8 cellular contexts compared by ENCODE assay signal in genomic region chr1:23370744-23371710, GRCh38. TPM values are rescaled to one million over a fixed set of nuclear protein-coding genes. Genes with fewer than 3 reads are reported as not detected.
DNase-seq lines count a peak whose midpoint lies in the region; ATAC-seq and TF ChIP-seq lines count a peak whose summit lies in the region.

No MANE protein-coding gene starts in this region.

- no peak for TF ChIP-seq EP300 in sigmoid colon (IDR thresholded peaks at IDR 0.05)

- H3K4me1 ChIP-seq in H9 (ENCODE audit: insufficient read depth, low read length) (no peaks in the 10 kb centered on the region; the same call in 1 of the 2 replicates), RWPE2 (ENCODE audit: insufficient read depth, poor library complexity, severe bottlenecking) (peaks cover 20% of the 10 kb centered on the region), sigmoid colon (peaks cover 0 to 53% (median 44%) of the 10 kb centered on the region in 4 donors)

- H3K79me2 ChIP-seq in H9 (ENCODE audit: insufficient read depth, low read length), result no peaks in the 10 kb centered on the region

- CTCF ChIA-PET in GM10248 (lab: Yijun Ruan, JAX), result interaction anchor here (1.2 kb wide), 1 partner anchor 14 kb away, joined by 3 read pairs; no protein-coding TSS in a partner anchor

- H2BK12ac ChIP-seq in H9 (ENCODE audit: insufficient read length, low read depth, low read length), result no peak overlapping the region

- H3K9ac ChIP-seq in H9 (ENCODE audit: extremely low read depth, insufficient read length, low read length), result no peak overlapping the region

- H2BK120ac ChIP-seq in H9 (ENCODE audit: low read depth, low read length, poor library complexity, severe bottlenecking), result no peak overlapping the region

- peaks cover 24% of the 10 kb centered on the region for H3K27me3 Mint-ChIP-seq in H9 (ENCODE audit: low read depth)

- H3K4me1 Mint-ChIP-seq in H9, result peaks cover 32 to 40% of the 10 kb centered on the region in 2 experiments

- H3K4me3 Mint-ChIP-seq in H9, result peak overlapping the region in 1 of 2 experiments; percentile 47; a peak in 2 of 5 replicates

- H2BK20ac ChIP-seq in H9 (ENCODE audit: low read depth, low read length, poor library complexity, severe bottlenecking), result no peak overlapping the region

- no peak overlapping the region for H3K27ac Mint-ChIP-seq in H9
- H3K27ac Mint-ChIP-seq in activated naive CD4-positive, alpha-beta T cell treated with anti-CD3 and anti-CD28 coated beads, Interleukin-2, amount 50 U/mL, for 72 hours, result no peak overlapping the region

- no peaks in the 10 kb centered on the region for H3K9me3 ChIP-seq in H9 (ENCODE audit: control insufficient read depth, low read depth, low read length)
- no peaks in the 10 kb centered on the region for H3K9me3 ChIP-seq in RWPE2 (ENCODE audit: severe bottlenecking)
- H3K9me3 ChIP-seq in sigmoid colon, result no peaks in the 10 kb centered on the region

- H3K23ac ChIP-seq in H9 (ENCODE audit: insufficient read length, low read depth, low read length), result no peak overlapping the region

- peaks cover 6% of the 10 kb centered on the region for H3K36me3 ChIP-seq in RWPE2 (ENCODE audit: low read depth)
- H3K36me3 ChIP-seq in sigmoid colon, result peaks cover 0 to 9% (median 2%) of the 10 kb centered on the region in 4 donors

- H3K4me3 ChIP-seq in RWPE2 (ENCODE audit: severe bottlenecking), result no peak overlapping the region
- peak overlapping the region; percentile 98 for H3K4me3 ChIP-seq in fibroblast of the aortic adventitia (ENCODE audit: low read depth, low read length)
- H3K4me3 ChIP-seq in sigmoid colon, result peak overlapping the region in 2 of 4 donors; percentile 81 to 91

- H3K4ac ChIP-seq in H9 (ENCODE audit: low read depth, low read length), result no peak overlapping the region

- peaks cover 72% of the 10 kb centered on the region for H3K27me3 ChIP-seq in H9 (ENCODE audit: insufficient read depth, low read length)
- H3K27me3 ChIP-seq in RWPE2 (ENCODE audit: insufficient read depth, poor library complexity, severe bottlenecking), result no peaks in the 10 kb centered on the region
- H3K27me3 ChIP-seq in sigmoid colon, result no peaks in the 10 kb centered on the region

- no peak overlapping the region for H2AK5ac ChIP-seq in H9 (ENCODE audit: insufficient read length, low read length)

- no peak overlapping the region for H2BK5ac ChIP-seq in H9 (ENCODE audit: insufficient read length, low read length)

- H3K14ac ChIP-seq in H9 (ENCODE audit: insufficient read depth, low read length), result no peak overlapping the region

- H3T11ph ChIP-seq in H9 (ENCODE audit: low read length), result no peak overlapping the region

- no peak overlapping the region for H4K91ac ChIP-seq in H9 (ENCODE audit: insufficient read length, low read depth, low read length)

- peaks cover 8 to 12% of the 10 kb centered on the region in 2 experiments; a peak in 3 of 5 replicates for H3K9me3 Mint-ChIP-seq in H9
- H3K9me3 Mint-ChIP-seq in activated naive CD4-positive, alpha-beta T cell treated with anti-CD3 and anti-CD28 coated beads, Interleukin-2, amount 50 U/mL, for 72 hours, result no peaks in the 10 kb centered on the region

- H3K27ac ChIP-seq in H9 (ENCODE audit: insufficient read length, low read depth, low read length), result no peak overlapping the region
- peak overlapping the region; percentile 81 for H3K27ac ChIP-seq in RWPE2 (ENCODE audit: poor library complexity, severe bottlenecking)
- H3K27ac ChIP-seq in sigmoid colon, result peak overlapping the region; percentile 97 to 99 (median 98)

- no peak for TF ChIP-seq POLR2A in sigmoid colon (IDR thresholded peaks at IDR 0.05)

- TF ChIP-seq CTCF in H9 (conservative IDR thresholded peaks at IDR 0.05) (peak; percentile 56), RWPE2 (IDR thresholded peaks at IDR 0.05; ENCODE audit: poor library complexity, severe bottlenecking) (no peak), fibroblast of the aortic adventitia (IDR thresholded peaks at IDR 0.05; ENCODE audit: insufficient read depth, low read length) (no peak), sigmoid colon (IDR thresholded peaks at IDR 0.05) (no peak), GM10248 (IDR thresholded peaks at IDR 0.05; ENCODE audit: control extremely low read depth, extremely low read depth, low read depth, missing control alignments) (no peak)

- ATAC-seq in RWPE2 (ENCODE audit: low read depth) (no peak), GM21423 (IDR thresholded peaks at IDR 0.05; ENCODE audit: unreplicated experiment) (no peak), GM21619 (IDR thresholded peaks at IDR 0.05; ENCODE audit: unreplicated experiment) (no peak)
- ATAC-seq in activated naive CD4-positive, alpha-beta T cell treated with anti-CD3 and anti-CD28 coated beads, Interleukin-2, amount 50 U/mL, for 72 hours, result no peak

- WGBS in H9 (ENCODE audit: extremely low coverage, insufficient read length, low lambda C conversion rate), result no CpG with 5 or more reads among the region's 14 CpGs
- 19 to 46% methylated on average over 14 of the region's 14 CpGs for WGBS in sigmoid colon, 2 donors

- H4K5ac ChIP-seq in H9 (ENCODE audit: insufficient read length, low read depth, low read length), result no peak overlapping the region

- DNase-seq in H9 (peak; percentile 82), RWPE2 (ENCODE audit: low spot score) (no peak), fibroblast of the aortic adventitia (ENCODE audit: low read depth) (no peak), sigmoid colon (no peak), GM10248 (ENCODE audit: extremely low spot score) (no peak)
- no peak for DNase-seq in activated naive CD4-positive, alpha-beta T cell treated with anti-CD3 and anti-CD28 coated beads, Interleukin-2, amount 50 U/mL, for 72 hours (ENCODE audit: low spot score in 2 of 2)

- no peak overlapping the region for H3K4me2 ChIP-seq in H9 (ENCODE audit: insufficient read depth, insufficient read length, low read length)

- no peaks in the 10 kb centered on the region for H3K79me1 ChIP-seq in H9 (ENCODE audit: insufficient read depth, low read depth, low read length, poor library complexity, severe bottlenecking)

- H3K36me3 Mint-ChIP-seq in H9 (ENCODE audit: insufficient read depth in 1 of 3, low read depth in 3 of 3), result no peaks in the 10 kb centered on the region; a peak in 2 of 7 replicates
- H3K36me3 Mint-ChIP-seq in activated naive CD4-positive, alpha-beta T cell treated with anti-CD3 and anti-CD28 coated beads, Interleukin-2, amount 50 U/mL, for 72 hours, result peaks cover 23 to 25% of the 10 kb centered on the region in 2 donors

- no peak overlapping the region for H2AFZ ChIP-seq in H9 (ENCODE audit: low read length)

- intact Hi-C loops in sigmoid colon (cut with DNase I), result no loop called here

- POLR2A ChIA-PET in GM10248 (lab: Yijun Ruan, JAX), result no interaction called here

- peaks cover 5% of the 10 kb centered on the region for H3K23me2 ChIP-seq in H9 (ENCODE audit: insufficient read length, low read depth, low read length, poor library complexity, severe bottlenecking)

- peaks cover 3% of the 10 kb centered on the region for H4K20me1 ChIP-seq in H9 (ENCODE audit: control insufficient read depth, insufficient read depth, insufficient read length)

- H3K56ac ChIP-seq in H9 (ENCODE audit: insufficient read length, low read depth, low read length), result no peak overlapping the region

- no peak overlapping the region for H4K8ac ChIP-seq in H9 (replicated peaks; ENCODE audit: insufficient read length, low read depth, low read length)

- no peak overlapping the region for H2BK15ac ChIP-seq in H9 (ENCODE audit: low read depth, low read length)

- no peak overlapping the region for H3K18ac ChIP-seq in H9 (ENCODE audit: insufficient read length, low read depth, low read length)

RNA-seq across cellular contexts. Expression of gene ZNF436, which starts 1.4 kb away (rescaled TPM):
- total RNA-seq in H9 (2021) (0.44 and 0.52 TPM in 2 replicates), fibroblast of the aortic adventitia (ENCODE audit: low replicate concordance) (30.5 and 115 TPM in 2 replicates), sigmoid colon (10 to 100 TPM; 14.5 to 41.3 (median 16.8) TPM)
- 1 to 10 TPM; 4.2 to 7.0 (median 5.1) TPM for polyA plus RNA-seq in sigmoid colon
- total RNA-seq in activated naive CD4-positive, alpha-beta T cell treated with anti-CD3 and anti-CD28 coated beads, Interleukin-2, amount 50 U/mL, for 72 hours, result 1 to 10 TPM; 7.6 to 8.2 TPM

RNA-seq across cellular contexts. Expression of gene HNRNPR, which starts 26.9 kb away (rescaled TPM):
- total RNA-seq in H9 (2021), result 196 and 197 TPM in 2 replicates
- total RNA-seq in fibroblast of the aortic adventitia (ENCODE audit: low replicate concordance), result 83.4 and 182 TPM in 2 replicates
- 10 to 100 TPM; 59.3 to 72.1 (median 62.8) TPM for total RNA-seq in sigmoid colon
- 10 to 100 TPM; 62.9 to 89.2 (median 70.3) TPM for polyA plus RNA-seq in sigmoid colon
- total RNA-seq in activated naive CD4-positive, alpha-beta T cell treated with anti-CD3 and anti-CD28 coated beads, Interleukin-2, amount 50 U/mL, for 72 hours, result 100 to 1,000 TPM; 175 to 177 TPM

RNA-seq across cellular contexts. Expression of gene TCEA3, which starts 53.5 kb away (rescaled TPM):
- 0.29 and 0.37 TPM in 2 replicates for total RNA-seq in H9 (2021)
- 22.8 and 44.9 TPM in 2 replicates for total RNA-seq in fibroblast of the aortic adventitia (ENCODE audit: low replicate concordance)
- 10 to 100 TPM; 26.9 to 66.2 (median 38.2) TPM for total RNA-seq in sigmoid colon
- polyA plus RNA-seq in sigmoid colon, result 100 to 1,000 TPM in 2 of 3 donors, 10 to 100 TPM in 1; 75.6 to 222 (median 162) TPM
- total RNA-seq in activated naive CD4-positive, alpha-beta T cell treated with anti-CD3 and anti-CD28 coated beads, Interleukin-2, amount 50 U/mL, for 72 hours, result 10 to 100 TPM; 10.5 to 19.2 TPM
